Comparison of ENCODE assay signal across 17 cellular contexts in the genomic region with DNA sequence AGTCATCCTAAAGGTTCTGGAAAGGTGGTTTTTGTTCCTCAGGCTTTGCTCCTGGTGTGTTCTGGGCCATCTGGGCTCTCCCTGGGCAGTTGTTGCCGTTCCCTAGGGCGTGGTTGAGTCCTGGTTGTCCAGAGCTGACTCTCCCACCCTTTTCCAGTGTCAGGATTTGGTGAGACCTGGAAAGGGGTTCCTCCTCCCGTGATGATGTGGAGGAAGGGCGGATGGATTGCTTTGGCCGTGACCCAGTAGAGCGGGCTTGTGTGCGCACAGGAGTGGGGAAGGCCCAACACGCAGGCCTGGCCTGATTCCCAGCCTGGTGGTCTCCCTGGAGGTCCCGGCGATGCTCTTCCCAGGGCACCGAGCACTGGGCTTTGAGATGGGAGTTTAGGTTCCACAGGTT. TPM values are rescaled to one million over a fixed set of nuclear protein-coding genes. Genes with fewer than 3 reads are reported as not detected.
A peak's percentile ranks its signal among the peaks of the same experiment; 100 is the strongest.
DNase-seq lines count a peak whose midpoint lies in the region; ATAC-seq and TF ChIP-seq lines count a peak whose summit lies in the region.
"Had no signal": no experiment of that assay in that cellular context is flagged by ENCODE, and none has a peak within 500 bp of the region (broad histone marks: within the 10 kb centered on the region; RNA-seq: fewer than 3 reads in every experiment).

No MANE protein-coding gene starts in this region.

- H3K27me3 Mint-ChIP-seq in progenitor cell of endocrine pancreas = no peaks in the 10 kb centered on the region
- H3K27me3 Mint-ChIP-seq: naive B cell had no signal

- no peak for ATAC-seq in HG02623 (IDR thresholded peaks at IDR 0.05; ENCODE audit: unreplicated experiment)
- ATAC-seq in HG03521 (IDR thresholded peaks at IDR 0.05; ENCODE audit: unreplicated experiment) = no peak

- no peak overlapping the region for H3K4me3 Mint-ChIP-seq in progenitor cell of endocrine pancreas (ENCODE audit: low read depth)
- H3K4me3 Mint-ChIP-seq: H9, naive B cell had no signal

- H3K27me3 ChIP-seq in mammary epithelial cell (ENCODE audit: insufficient read depth, low read length) (no peaks in the 10 kb centered on the region), muscle layer of colon (ENCODE audit: control insufficient read depth in 1 of 2, insufficient read depth in 2 of 2, low read length in 2 of 2) (no peaks in the 10 kb centered on the region), testis (no peaks in the 10 kb centered on the region)

- peak overlapping the region; percentile 52 for H3K4me2 ChIP-seq in mammary epithelial cell (ENCODE audit: insufficient read depth, low read depth, low read length)

- no peaks in the 10 kb centered on the region for H3K9me3 ChIP-seq in mammary epithelial cell (replicated peaks; ENCODE audit: insufficient read depth, low read length)
- no peaks in the 10 kb centered on the region for H3K9me3 ChIP-seq in muscle layer of colon (ENCODE audit: low read length)
- no peaks in the 10 kb centered on the region for H3K9me3 ChIP-seq in testis
- H3K9me3 ChIP-seq: psoas muscle had no signal

- DNase-seq in M059J (ENCODE audit: low read depth) (peak; percentile 10), mammary epithelial cell (peak; percentile 75), testis (no peak), T-helper 1 cell (no peak), progenitor cell of endocrine pancreas (ENCODE audit: low spot score, unreplicated experiment) (no peak)
- DNase-seq: activated CD8-positive, alpha-beta memory T cell treated with anti-CD3 and anti-CD28 coated beads, Interleukin-2, amount 50 U/mL, for 4 hours; activated naive CD4-positive, alpha-beta T cell; Calu3; H9; naive B cell; NCI-H1436 treated with DMSO at 0.1 percent for 48 hours; NCI-H446; SIG-M5 had no signal

- no TSS peak for BruUV-seq in mammary epithelial cell (replicated peaks; lab: Mats Ljungman, UMichigan)

- in situ Hi-C loops in mammary epithelial cell (cut with MboI; ENCODE audit: low sequenced_read_pairs in 2 of 2) = loop anchor here in 1 of 2 donors (25.0 kb wide), 2 partner anchors 437 to 1113 kb away; no protein-coding TSS in a partner anchor

- H3K36me3 ChIP-seq in mammary epithelial cell (ENCODE audit: insufficient read depth, low read length) = no peaks in the 10 kb centered on the region
- H3K36me3 ChIP-seq in muscle layer of colon (ENCODE audit: insufficient read depth, low read length) = peaks cover 67% of the 10 kb centered on the region
- no peaks in the 10 kb centered on the region for H3K36me3 ChIP-seq in testis (ENCODE audit: low read depth, missing control alignments)

- H3K9me3 Mint-ChIP-seq in progenitor cell of endocrine pancreas (ENCODE audit: low read depth) = no peaks in the 10 kb centered on the region
- H3K9me3 Mint-ChIP-seq: H9, naive B cell had no signal

- peak overlapping the region; percentile 70 for H3K9ac ChIP-seq in mammary epithelial cell (ENCODE audit: insufficient read depth, low read length)
- H3K9ac ChIP-seq in muscle layer of colon (ENCODE audit: low read length) = peak overlapping the region; percentile 31

- no peak overlapping the region for H3K27ac Mint-ChIP-seq in progenitor cell of endocrine pancreas

- CTCF ChIA-PET in mammary epithelial cell (lab: Charles Lee; ENCODE audit: low non-redundant PET) = interaction anchor here (0.7 to 0.8 kb wide), 2 partner anchors 31 to 349 kb away, joined by 3 read pairs; no protein-coding TSS in a partner anchor

- H3K4me1 Mint-ChIP-seq in progenitor cell of endocrine pancreas (ENCODE audit: low read depth) = peaks cover 3% of the 10 kb centered on the region

- TF ChIP-seq POLR2A in testis (IDR thresholded peaks at IDR 0.05) = no peak

- H2AFZ ChIP-seq in mammary epithelial cell (ENCODE audit: low read depth, low read length) = no peak overlapping the region

- dilution Hi-C loops in mammary epithelial cell (cut with HindIII; ENCODE audit: low sequenced_read_pairs) = no loop called here

- H4K20me1 ChIP-seq in mammary epithelial cell (ENCODE audit: insufficient read depth, low read length) = no peaks in the 10 kb centered on the region

- peak overlapping the region; percentile 90 for H3K27ac ChIP-seq in mammary epithelial cell (ENCODE audit: insufficient read depth, low read depth, low read length)
- peak overlapping the region; percentile 77 for H3K27ac ChIP-seq in muscle layer of colon (ENCODE audit: low read depth, low read length)
- H3K27ac ChIP-seq in testis = peak overlapping the region; percentile 18 to 57
- H3K27ac ChIP-seq: psoas muscle had no signal

- TF ChIP-seq CTCF in mammary epithelial cell (conservative IDR thresholded peaks at IDR 0.05 in 1 of 2, IDR thresholded peaks at IDR 0.05 in 1 of 2; ENCODE audit: extremely low read depth in 1 of 2, insufficient read depth in 1 of 2, low read depth in 1 of 2, low read length in 2 of 2) = no peak
- TF ChIP-seq CTCF in testis (IDR thresholded peaks at IDR 0.05) = no peak
- no peak for TF ChIP-seq CTCF in progenitor cell of endocrine pancreas (IDR thresholded peaks at IDR 0.05; ENCODE audit: unreplicated experiment)

- peaks cover 2% of the 10 kb centered on the region for H3K36me3 Mint-ChIP-seq in progenitor cell of endocrine pancreas (ENCODE audit: insufficient read depth)

- H3K4me1 ChIP-seq in mammary epithelial cell (ENCODE audit: insufficient read depth, low read length) = peaks cover 33% of the 10 kb centered on the region
- H3K4me1 ChIP-seq in muscle layer of colon (ENCODE audit: insufficient read depth, low read length) = peaks cover 21% of the 10 kb centered on the region
- peaks cover 17% of the 10 kb centered on the region for H3K4me1 ChIP-seq in testis
- H3K4me1 ChIP-seq: psoas muscle had no signal

- WGBS in mammary epithelial cell (ENCODE audit: low coverage, missing lambda C conversion rate) = 69% methylated on average over 11 of the region's 11 CpGs
- 80 to 88% methylated on average over 8 to 11 of the region's 11 CpGs for WGBS in testis, 2 donors

- intact Hi-C loops in mammary epithelial cell (cut with micrococcal nuclease) = no loop called here
- intact Hi-C loops in testis (cut with DNase I; ENCODE audit: low total_unique reads) = no loop called here

- no peaks in the 10 kb centered on the region for H3K79me2 ChIP-seq in mammary epithelial cell (ENCODE audit: insufficient read depth, low read length)

- H3K4me3 ChIP-seq in mammary epithelial cell (replicated peaks in 1 of 3; ENCODE audit: insufficient read depth in 1 of 3, low read depth in 2 of 3, low read length in 3 of 3) = no peak overlapping the region
- H3K4me3 ChIP-seq in muscle layer of colon (ENCODE audit: low read depth in 1 of 2, low read length in 2 of 2) = no peak overlapping the region
- no peak overlapping the region for H3K4me3 ChIP-seq in testis
- H3K4me3 ChIP-seq: psoas muscle had no signal

RNA-seq across cellular contexts. Expression of a gene that starts 26.1 kb away (rescaled TPM):
- 3.0 and 4.0 TPM in 2 replicates for total RNA-seq in M059J (2014; rRNA removed; shearing (Covaris generic))
- total RNA-seq in mammary epithelial cell (10 to 100 TPM; 12.7 to 16.1 TPM), testis (10 to 100 TPM; 28.4 to 32.5 TPM), progenitor cell of endocrine pancreas (19.7 and 20.9 TPM in 2 replicates)
- polyA plus RNA-seq in mammary epithelial cell (10.7 TPM), testis (ENCODE audit: insufficient read depth, low read depth, low replicate concordance) (12.9 TPM)
- 12.0 TPM for polyA minus RNA-seq in mammary epithelial cell

Comparison
In these comparisons a context has a peak if more than half of its experiments do, and no peak if none do; other contexts are left out.
1. DNase-seq: peak in M059J (single experiment) and mammary epithelial cell (single experiment); none in testis (single experiment), T-helper 1 cell (0 of 5) and progenitor cell of endocrine pancreas (single experiment).
2. H3K27ac ChIP-seq: peak in every context shown above with its lines; median percentile 90 in mammary epithelial cell; 77 in muscle layer of colon; 38 in testis.